Comparison of ENCODE assay signal across 24 cellular contexts in the genomic region with DNA sequence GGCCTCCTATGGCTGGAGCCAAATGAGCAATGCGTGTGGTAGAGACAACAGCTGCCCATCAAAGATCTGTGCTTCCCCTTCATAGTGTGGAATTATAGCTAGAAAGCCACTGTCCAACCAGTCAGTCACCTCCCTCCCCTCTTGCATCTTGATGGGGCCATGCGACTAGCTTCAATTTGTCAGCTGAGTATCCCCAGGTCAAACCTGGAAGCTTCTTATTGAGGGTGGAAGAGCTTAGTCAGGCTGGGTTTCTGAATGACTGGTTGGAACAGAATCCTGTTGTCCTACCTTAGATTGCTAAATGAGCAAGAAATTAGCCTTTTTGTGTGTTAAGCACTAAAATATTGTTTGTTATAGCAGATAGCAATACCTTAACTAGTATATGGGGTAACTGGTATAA.
"Had no signal": no experiment of that assay in that cellular context is flagged by ENCODE, and none has a peak within 500 bp of the region (broad histone marks: within the 10 kb centered on the region; RNA-seq: fewer than 3 reads in every experiment).

No MANE protein-coding gene starts in this region.

- H3K79me2 ChIP-seq: parathyroid adenoma had no signal

- H3K27ac Mint-ChIP-seq: dendritic cell treated with granulocyte-macrophage colony-stimulating factor and Interleukin-4, amounts not matched to agents 40 ng/mL and 50 ng/mL, for 4 days; effector memory CD8-positive, alpha-beta T cell; memory B cell; mesothelial cell of epicardium; nephron had no signal

- H3K4me1 ChIP-seq: foreskin keratinocyte, left ventricle myocardium inferior, lower lobe of right lung, parathyroid adenoma, psoas muscle, right lobe of liver, suprapubic skin, thyroid gland, upper lobe of left lung, uterus had no signal

- H3K36me3 Mint-ChIP-seq: memory B cell, mesothelial cell of epicardium, naive B cell had no signal

- H3K4me3 Mint-ChIP-seq: dendritic cell treated with granulocyte-macrophage colony-stimulating factor and Interleukin-4, amounts not matched to agents 40 ng/mL and 50 ng/mL, for 4 days; effector memory CD8-positive, alpha-beta T cell; memory B cell; mesothelial cell of epicardium; naive B cell; nephron had no signal

- H3K9ac ChIP-seq: parathyroid adenoma had no signal

- H3K36me3 ChIP-seq: left ventricle myocardium inferior, lower lobe of right lung, right lobe of liver, suprapubic skin, thyroid gland, upper lobe of left lung, uterus had no signal

- H3K4me1 Mint-ChIP-seq: memory B cell, mesothelial cell of epicardium, naive B cell, nephron had no signal

- H3K4me3 ChIP-seq: left ventricle myocardium inferior, lower lobe of right lung, psoas muscle, right lobe of liver, suprapubic skin, thyroid gland, upper lobe of left lung, uterus had no signal

- H3K27me3 ChIP-seq: right lobe of liver, suprapubic skin, thyroid gland, upper lobe of left lung, uterus had no signal

- H3K9me3 ChIP-seq: left ventricle myocardium inferior, lower lobe of right lung, psoas muscle, right lobe of liver, suprapubic skin, thyroid gland, upper lobe of left lung, uterus had no signal

- FAIRE-seq: colon, kidney had no signal

- H2AFZ ChIP-seq: parathyroid adenoma had no signal

- ATAC-seq: effector memory CD8-positive, alpha-beta T cell; foreskin keratinocyte; left cardiac atrium; lower lobe of right lung; psoas muscle; right lobe of liver had no signal

- DNase-seq: effector memory CD8-positive, alpha-beta T cell; erythroblast; kidney; left cardiac atrium; left ventricle myocardium inferior; lower lobe of right lung; naive B cell; psoas muscle; retina; right lobe of liver; stimulated activated CD4-positive, alpha-beta T cell treated with anti-CD3 and anti-CD28 coated beads, Interleukin-2, amount 100 ng/mL, for 24 hours; stimulated activated CD4-positive, alpha-beta T cell treated with anti-CD3 and anti-CD28 coated beads, Interleukin-4, amount 100 ng/mL, for 4 hours; stimulated activated naive CD4-positive, alpha-beta T cell; thyroid gland; upper lobe of left lung; uterus had no signal

- H3K9me3 Mint-ChIP-seq: dendritic cell treated with granulocyte-macrophage colony-stimulating factor and Interleukin-4, amounts not matched to agents 40 ng/mL and 50 ng/mL, for 4 days; effector memory CD8-positive, alpha-beta T cell; memory B cell; mesothelial cell of epicardium; nephron had no signal

- H3K27ac ChIP-seq: foreskin keratinocyte, left ventricle myocardium inferior, lower lobe of right lung, parathyroid adenoma, psoas muscle, right lobe of liver, suprapubic skin, thyroid gland, upper lobe of left lung, uterus had no signal

- H3K27me3 Mint-ChIP-seq: dendritic cell treated with granulocyte-macrophage colony-stimulating factor and Interleukin-4, amounts not matched to agents 40 ng/mL and 50 ng/mL, for 4 days; memory B cell; naive B cell had no signal
